In genomic region chr18:59897321-59897954, GRCh38 we compare ENCODE assay signal across 35 cellular contexts. TPM values are rescaled to one million over a fixed set of nuclear protein-coding genes. Genes with fewer than 3 reads are reported as not detected.
DNase-seq lines count a peak whose midpoint lies in the region; ATAC-seq, FAIRE-seq and TF ChIP-seq lines count a peak whose summit lies in the region.
"Had no signal": no experiment of that assay in that cellular context is flagged by ENCODE, and none has a peak within 500 bp of the region (broad histone marks: within the 10 kb centered on the region; RNA-seq: fewer than 3 reads in every experiment).

No MANE protein-coding gene starts in this region.

- H2AFZ ChIP-seq in endothelial cell of umbilical vein (ENCODE audit: low read depth, low read length) = no peak overlapping the region

- no peak for TF ChIP-seq POLR2A in GM12891 (IDR thresholded peaks at IDR 0.05; ENCODE audit: low read depth, low read length)
- TF ChIP-seq POLR2A in endothelial cell of umbilical vein (IDR thresholded peaks at IDR 0.05; ENCODE audit: low read depth, low read length) = no peak

- peak overlapping the region; percentile 44 for H3K4me3 Mint-ChIP-seq in neural crest cell

- CTCF ChIA-PET in endothelial cell of umbilical vein (lab: Charles Lee) = interaction anchor here (1.0 kb wide), 1 partner anchor 15 kb away, joined by 5 read pairs; no protein-coding TSS in a partner anchor

- no peak overlapping the region for H3K27ac Mint-ChIP-seq in neural crest cell (ENCODE audit: unreplicated experiment)
- H3K27ac Mint-ChIP-seq: activated CD8-positive, alpha-beta T cell treated with anti-CD3 and anti-CD28 coated beads for 36 hours; activated T-helper 2 cell treated with anti-CD3 and anti-CD28 coated beads, Interferon-gamma antibody, Interleukin-2, Interleukin-4, amounts not matched to agents 10 μg/mL and 5 μg/mL and 100 μg/mL, durations not matched to agents 14 hours and 24 hours and 36 hours had no signal

- H3K27ac ChIP-seq in endothelial cell of umbilical vein (ENCODE audit: insufficient read depth, low read depth, low read length) = no peak overlapping the region
- H3K27ac ChIP-seq: BLaER1, brain microvascular endothelial cell, esophagus squamous epithelium, foreskin keratinocyte, Peyer's patch, right atrium auricular region, tibial artery, vagina had no signal

- H3K4me2 ChIP-seq in endothelial cell of umbilical vein (ENCODE audit: insufficient read depth, low read length) = no peak overlapping the region
- H3K4me2 ChIP-seq: BLaER1 had no signal

- H3K9me3 ChIP-seq in NT2/D1 (ENCODE audit: insufficient read depth, low read length) (no peaks in the 10 kb centered on the region), endothelial cell of umbilical vein (replicated peaks; ENCODE audit: control insufficient read depth, insufficient read depth, low read length) (no peaks in the 10 kb centered on the region)
- H3K9me3 ChIP-seq: BLaER1, esophagus squamous epithelium, Peyer's patch, right atrium auricular region, tibial artery, vagina had no signal

- dilution Hi-C loops in endothelial cell of umbilical vein (cut with MboI; ENCODE audit: extremely low pct_ligation_motif_present, low sequenced_read_pairs) = no loop called here

- FAIRE-seq in GM12891 (lab: Jason Lieb, UNC) (peak; percentile 38), endothelial cell of umbilical vein (lab: Jason Lieb, UNC) (peak; percentile 26)
- FAIRE-seq: G401.6 had no signal

- DNase-seq in GM12891 (ENCODE audit: insufficient read length, low spot score) = no peak
- no peak for DNase-seq in NT2/D1 (ENCODE audit: low read depth, low spot score)
- DNase-seq in endothelial cell of umbilical vein (ENCODE audit: low read depth, low spot score) = no peak
- DNase-seq in neural crest cell (ENCODE audit: low read depth, low spot score) = no peak
- no peak for DNase-seq in MV-4-11 (lab: John Stamatoyannopoulos, UW)
- DNase-seq in NCI-H1417 treated with DMSO at 0.1 percent for 48 hours (lab: John Stamatoyannopoulos, UW) = no peak
- DNase-seq in stimulated activated naive CD4-positive, alpha-beta T cell treated with Interleukin-2 at 50 U/mL for 16 hours (lab: John Stamatoyannopoulos, UW) = no peak
- DNase-seq: activated CD4-positive, CD25-positive, alpha-beta regulatory T cell treated with anti-CD3 and anti-CD28 coated beads, Interleukin-2, amount 50 U/mL, for 72 hours; activated CD8-positive, alpha-beta T cell treated with anti-CD3 and anti-CD28 coated beads for 36 hours; activated naive CD4-positive, alpha-beta T cell treated with anti-CD3 and anti-CD28 coated beads, Interleukin-2, amount 50 U/mL, for 16 hours; amniotic stem cell; brain microvascular endothelial cell; cerebellar nuclear complex; dermis blood vessel endothelial cell; esophagus squamous epithelium; foreskin keratinocyte; head of caudate nucleus; immature natural killer cell; KG1; left colon; mammary epithelial cell; NCI-H1105 treated with DMSO at 0.1 percent for 48 hours; NCI-H2029; NCI-H526; NK-92 treated with Interleukin-12 subunit alpha and Interleukin-12 subunit beta, amount 100 ng/mL, for 24 hours; Peyer's patch; SIG-M5; stimulated activated CD4-positive, alpha-beta T cell treated with anti-CD3 and anti-CD28 coated beads, Interleukin-2, amount 100 ng/mL, for 48 hours; tibial artery had no signal

- no peaks in the 10 kb centered on the region for H3K27me3 ChIP-seq in NT2/D1 (ENCODE audit: insufficient read depth, insufficient read length)
- peaks cover 1 to 9% of the 10 kb centered on the region in 2 experiments for H3K27me3 ChIP-seq in endothelial cell of umbilical vein (ENCODE audit: control insufficient read depth in 2 of 2, insufficient read depth in 2 of 2, low read length in 2 of 2)
- H3K27me3 ChIP-seq: BLaER1, brain microvascular endothelial cell, foreskin keratinocyte, Peyer's patch had no signal

- H4K20me1 ChIP-seq in endothelial cell of umbilical vein (replicated peaks; ENCODE audit: control insufficient read depth, extremely low read depth, insufficient read depth, low read length) = no peaks in the 10 kb centered on the region

- TF ChIP-seq CTCF in endothelial cell of umbilical vein (IDR thresholded peaks at IDR 0.05; ENCODE audit: extremely low read depth in 1 of 2, insufficient read depth in 1 of 2, low read depth in 1 of 2, low read length in 2 of 2) = no peak
- no peak for TF ChIP-seq CTCF in neural crest cell (conservative IDR thresholded peaks at IDR 0.05)

- H3K4me3 ChIP-seq in NT2/D1 (ENCODE audit: insufficient read length, low read depth) = peak overlapping the region; percentile 24
- no peak overlapping the region for H3K4me3 ChIP-seq in endothelial cell of umbilical vein (replicated peaks in 1 of 3; ENCODE audit: insufficient read depth in 1 of 3, low read depth in 1 of 3, low read length in 3 of 3)
- H3K4me3 ChIP-seq: BLaER1, esophagus squamous epithelium, Peyer's patch, right atrium auricular region, tibial artery, vagina had no signal

- no TSS peak for BruUV-seq in endothelial cell of umbilical vein (replicated peaks; lab: Mats Ljungman, UMichigan)

- POLR2A ChIA-PET in endothelial cell of umbilical vein (lab: Charles Lee) = no interaction called here

- intact Hi-C loops in endothelial cell of umbilical vein (cut with micrococcal nuclease) = no loop called here

- H3K9me3 Mint-ChIP-seq in neural crest cell = no peaks in the 10 kb centered on the region
- H3K9me3 Mint-ChIP-seq: activated CD8-positive, alpha-beta T cell treated with anti-CD3 and anti-CD28 coated beads for 36 hours; activated T-helper 2 cell treated with anti-CD3 and anti-CD28 coated beads, Interferon-gamma antibody, Interleukin-2, Interleukin-4, amounts not matched to agents 10 μg/mL and 5 μg/mL and 100 μg/mL, durations not matched to agents 14 hours and 24 hours and 36 hours; immature natural killer cell had no signal

- H3K4me1 ChIP-seq in NT2/D1 (ENCODE audit: insufficient read depth, insufficient read length) = no peaks in the 10 kb centered on the region
- peaks cover 18% of the 10 kb centered on the region for H3K4me1 ChIP-seq in endothelial cell of umbilical vein (ENCODE audit: control insufficient read depth, extremely low read depth, insufficient read depth, low read length)

- H3K36me3 ChIP-seq in NT2/D1 (ENCODE audit: insufficient read depth, insufficient read length, low read length) (peaks cover 1% of the 10 kb centered on the region), endothelial cell of umbilical vein (ENCODE audit: control insufficient read depth in 2 of 2, extremely low read depth in 1 of 2, insufficient read depth in 2 of 2, low read length in 2 of 2) (no peaks in the 10 kb centered on the region)
- H3K36me3 ChIP-seq: esophagus squamous epithelium, Peyer's patch, right atrium auricular region, tibial artery, vagina had no signal

- ATAC-seq in HG02970 (IDR thresholded peaks at IDR 0.05; ENCODE audit: low FRiP score, unreplicated experiment) = no peak
- ATAC-seq: activated CD8-positive, alpha-beta T cell treated with anti-CD3 and anti-CD28 coated beads for 36 hours; foreskin keratinocyte; left colon had no signal

- peaks cover 23% of the 10 kb centered on the region for H3K79me2 ChIP-seq in endothelial cell of umbilical vein (ENCODE audit: control insufficient read depth, insufficient read depth, low read length)

- peaks cover 88% of the 10 kb centered on the region for H3K27me3 Mint-ChIP-seq in neural crest cell (ENCODE audit: low read depth)
- H3K27me3 Mint-ChIP-seq: activated CD8-positive, alpha-beta T cell treated with anti-CD3 and anti-CD28 coated beads for 36 hours had no signal

- peaks cover 6% of the 10 kb centered on the region for H3K36me3 Mint-ChIP-seq in neural crest cell (ENCODE audit: low read depth)

- no peaks in the 10 kb centered on the region for H3K9me1 ChIP-seq in endothelial cell of umbilical vein (replicated peaks; ENCODE audit: control insufficient read depth, extremely low read depth, insufficient read depth, low read length)

- H3K9ac ChIP-seq in NT2/D1 (ENCODE audit: insufficient read length, low read depth) = peak overlapping the region; percentile 4
- H3K9ac ChIP-seq in endothelial cell of umbilical vein (replicated peaks; ENCODE audit: extremely low read depth, insufficient read depth, low read length) = no peak overlapping the region
- H3K9ac ChIP-seq: BLaER1 had no signal

- peaks cover 25% of the 10 kb centered on the region for H3K4me1 Mint-ChIP-seq in neural crest cell

TF ChIP-seq in GM12891, 5 proteins besides CTCF, POLR2A, EP300 and RAD21:
- TF ChIP-seq POLR2AphosphoS5 (IDR thresholded peaks at IDR 0.05; ENCODE audit: low read depth, low read length) (no peak), POU2F2 (IDR thresholded peaks at IDR 0.05; ENCODE audit: low read depth, low read length) (no peak), TAF1 (IDR thresholded peaks at IDR 0.05; ENCODE audit: low read depth, low read length) (no peak), PAX5 (IDR thresholded peaks at IDR 0.05; ENCODE audit: insufficient read depth, low read length, severe bottlenecking) (no peak), SPI1 (IDR thresholded peaks at IDR 0.05; ENCODE audit: low read depth, low read length) (no peak)

TF ChIP-seq in endothelial cell of umbilical vein, 7 proteins besides CTCF, POLR2A, EP300 and RAD21:
- TF ChIP-seq MYC (IDR thresholded peaks at IDR 0.05; ENCODE audit: low read depth, low read length) (no peak), JUN (IDR thresholded peaks at IDR 0.05; ENCODE audit: borderline replicate concordance, insufficient read depth, insufficient read length, low read depth) (no peak), FOS (IDR thresholded peaks at IDR 0.05; ENCODE audit: borderline replicate concordance, insufficient read depth, low read length) (no peak), MAX (IDR thresholded peaks at IDR 0.05; ENCODE audit: insufficient read depth, insufficient read length) (no peak), POLR2AphosphoS5 (IDR thresholded peaks at IDR 0.05; ENCODE audit: insufficient read depth, low read depth, low read length) (no peak), GATA2 (IDR thresholded peaks at IDR 0.05; ENCODE audit: insufficient read depth, insufficient read length, low read depth, low read length) (no peak), EZH2 (IDR thresholded peaks at IDR 0.05; ENCODE audit: borderline replicate concordance, low read depth, low read length, severe bottlenecking) (no peak)

RNA-seq across cellular contexts. Expression of gene PMAIP1, which starts 2.4 kb away (rescaled TPM):
- 62.3 TPM for polyA plus RNA-seq in GM12891 (2012; ENCODE audit: low read depth, missing spikeins)
- total RNA-seq in endothelial cell of umbilical vein = 11.9 and 13.5 TPM in 2 replicates
- 7.3 and 7.6 TPM in 2 replicates for polyA plus RNA-seq in endothelial cell of umbilical vein
- 9.7 and 13.0 TPM in 2 replicates for polyA plus RNA-seq in endothelial cell of umbilical vein (2011; cell fraction: cytosol; rRNA removed)
- polyA plus RNA-seq in endothelial cell of umbilical vein (2011; cell fraction: nucleus; rRNA removed) = 12.9 and 15.6 TPM in 2 replicates
- 18.5 and 23.5 TPM in 2 replicates for polyA plus RNA-seq in endothelial cell of umbilical vein (2012)
- polyA minus RNA-seq in endothelial cell of umbilical vein = 3.2 and 5.6 TPM in 2 replicates
- 25.5 TPM for polyA minus RNA-seq in endothelial cell of umbilical vein (2011; cell fraction: cytosol; rRNA and poly(A)+ RNA removed)
- polyA minus RNA-seq in endothelial cell of umbilical vein (2011; cell fraction: nucleus; rRNA and poly(A)+ RNA removed) = 16.0 and 24.9 TPM in 2 replicates
- 4.2 and 4.6 TPM in 2 replicates for total RNA-seq in neural crest cell
